ENCODE assay signal across 2 cellular contexts in genomic region chr2:203667838-203668237, GRCh38.
TF ChIP-seq lines count a peak whose summit lies in the region.

No MANE protein-coding gene starts in this region.

TF ChIP-seq in HepG2, 621 proteins besides CTCF, POLR2A, EP300 and RAD21:
- TF ChIP-seq, protein P1, sequence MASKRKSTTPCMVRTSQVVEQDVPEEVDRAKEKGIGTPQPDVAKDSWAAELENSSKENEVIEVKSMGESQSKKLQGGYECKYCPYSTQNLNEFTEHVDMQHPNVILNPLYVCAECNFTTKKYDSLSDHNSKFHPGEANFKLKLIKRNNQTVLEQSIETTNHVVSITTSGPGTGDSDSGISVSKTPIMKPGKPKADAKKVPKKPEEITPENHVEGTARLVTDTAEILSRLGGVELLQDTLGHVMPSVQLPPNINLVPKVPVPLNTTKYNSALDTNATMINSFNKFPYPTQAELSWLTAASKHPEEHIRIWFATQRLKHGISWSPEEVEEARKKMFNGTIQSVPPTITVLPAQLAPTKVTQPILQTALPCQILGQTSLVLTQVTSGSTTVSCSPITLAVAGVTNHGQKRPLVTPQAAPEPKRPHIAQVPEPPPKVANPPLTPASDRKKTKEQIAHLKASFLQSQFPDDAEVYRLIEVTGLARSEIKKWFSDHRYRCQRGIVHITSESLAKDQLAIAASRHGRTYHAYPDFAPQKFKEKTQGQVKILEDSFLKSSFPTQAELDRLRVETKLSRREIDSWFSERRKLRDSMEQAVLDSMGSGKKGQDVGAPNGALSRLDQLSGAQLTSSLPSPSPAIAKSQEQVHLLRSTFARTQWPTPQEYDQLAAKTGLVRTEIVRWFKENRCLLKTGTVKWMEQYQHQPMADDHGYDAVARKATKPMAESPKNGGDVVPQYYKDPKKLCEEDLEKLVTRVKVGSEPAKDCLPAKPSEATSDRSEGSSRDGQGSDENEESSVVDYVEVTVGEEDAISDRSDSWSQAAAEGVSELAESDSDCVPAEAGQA (IDR thresholded peaks at IDR 0.05; ENCODE audit: low read depth): no peak
- TF ChIP-seq, protein P1 (CRISPR knock-in tag; IDR thresholded peaks at IDR 0.05; ENCODE audit: borderline replicate concordance): no peak
- TF ChIP-seq ZNF230 (CRISPR knock-in tag; IDR thresholded peaks at IDR 0.05) (no peak), MAFK (conservative IDR thresholded peaks at IDR 0.05 in 1 of 2, IDR thresholded peaks at IDR 0.05 in 1 of 2; ENCODE audit: low read length in 2 of 2) (peak; percentile 52 to 66), NR1H2 (CRISPR knock-in tag; IDR thresholded peaks at IDR 0.05; ENCODE audit: borderline replicate concordance, low read depth) (no peak), KDM3A (CRISPR knock-in tag; IDR thresholded peaks at IDR 0.05; ENCODE audit: low read depth) (no peak), GTF3A (CRISPR knock-in tag; conservative IDR thresholded peaks at IDR 0.05) (no peak), ZKSCAN1 (IDR thresholded peaks at IDR 0.05; ENCODE audit: low read length) (no peak)
- TF ChIP-seq, protein P2, sequence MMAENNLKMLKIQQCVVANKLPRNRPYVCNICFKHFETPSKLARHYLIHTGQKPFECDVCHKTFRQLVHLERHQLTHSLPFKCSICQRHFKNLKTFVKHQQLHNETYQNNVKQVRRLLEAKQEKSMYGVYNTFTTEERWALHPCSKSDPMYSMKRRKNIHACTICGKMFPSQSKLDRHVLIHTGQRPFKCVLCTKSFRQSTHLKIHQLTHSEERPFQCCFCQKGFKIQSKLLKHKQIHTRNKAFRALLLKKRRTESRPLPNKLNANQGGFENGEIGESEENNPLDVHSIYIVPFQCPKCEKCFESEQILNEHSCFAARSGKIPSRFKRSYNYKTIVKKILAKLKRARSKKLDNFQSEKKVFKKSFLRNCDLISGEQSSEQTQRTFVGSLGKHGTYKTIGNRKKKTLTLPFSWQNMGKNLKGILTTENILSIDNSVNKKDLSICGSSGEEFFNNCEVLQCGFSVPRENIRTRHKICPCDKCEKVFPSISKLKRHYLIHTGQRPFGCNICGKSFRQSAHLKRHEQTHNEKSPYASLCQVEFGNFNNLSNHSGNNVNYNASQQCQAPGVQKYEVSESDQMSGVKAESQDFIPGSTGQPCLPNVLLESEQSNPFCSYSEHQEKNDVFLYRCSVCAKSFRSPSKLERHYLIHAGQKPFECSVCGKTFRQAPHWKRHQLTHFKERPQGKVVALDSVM (CRISPR knock-in tag; IDR thresholded peaks at IDR 0.05): no peak
- TF ChIP-seq, protein P3, sequence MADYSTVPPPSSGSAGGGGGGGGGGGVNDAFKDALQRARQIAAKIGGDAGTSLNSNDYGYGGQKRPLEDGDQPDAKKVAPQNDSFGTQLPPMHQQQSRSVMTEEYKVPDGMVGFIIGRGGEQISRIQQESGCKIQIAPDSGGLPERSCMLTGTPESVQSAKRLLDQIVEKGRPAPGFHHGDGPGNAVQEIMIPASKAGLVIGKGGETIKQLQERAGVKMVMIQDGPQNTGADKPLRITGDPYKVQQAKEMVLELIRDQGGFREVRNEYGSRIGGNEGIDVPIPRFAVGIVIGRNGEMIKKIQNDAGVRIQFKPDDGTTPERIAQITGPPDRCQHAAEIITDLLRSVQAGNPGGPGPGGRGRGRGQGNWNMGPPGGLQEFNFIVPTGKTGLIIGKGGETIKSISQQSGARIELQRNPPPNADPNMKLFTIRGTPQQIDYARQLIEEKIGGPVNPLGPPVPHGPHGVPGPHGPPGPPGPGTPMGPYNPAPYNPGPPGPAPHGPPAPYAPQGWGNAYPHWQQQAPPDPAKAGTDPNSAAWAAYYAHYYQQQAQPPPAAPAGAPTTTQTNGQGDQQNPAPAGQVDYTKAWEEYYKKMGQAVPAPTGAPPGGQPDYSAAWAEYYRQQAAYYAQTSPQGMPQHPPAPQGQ (CRISPR knock-in tag; IDR thresholded peaks at IDR 0.05; ENCODE audit: borderline replicate concordance): no peak
TF ChIP-seq in HepG2: peak in this region for 1.

TF ChIP-seq in GM23338, 12 proteins besides CTCF, POLR2A, EP300 and RAD21 (continued from another document):
- TF ChIP-seq REST (IDR thresholded peaks at IDR 0.05; ENCODE audit: unreplicated experiment) (no peak), JUNB (IDR thresholded peaks at IDR 0.05; ENCODE audit: unreplicated experiment) (no peak), ZNF114 (CRISPR knock-in tag; IDR thresholded peaks at IDR 0.05) (no peak), POLR2AphosphoS5 (IDR thresholded peaks at IDR 0.05; ENCODE audit: low read depth) (no peak), EZH2 (IDR thresholded peaks at IDR 0.05; ENCODE audit: low read depth, unreplicated experiment) (no peak), ZNF462 (CRISPR knock-in tag; IDR thresholded peaks at IDR 0.05) (no peak)
- TF ChIP-seq, protein P4, sequence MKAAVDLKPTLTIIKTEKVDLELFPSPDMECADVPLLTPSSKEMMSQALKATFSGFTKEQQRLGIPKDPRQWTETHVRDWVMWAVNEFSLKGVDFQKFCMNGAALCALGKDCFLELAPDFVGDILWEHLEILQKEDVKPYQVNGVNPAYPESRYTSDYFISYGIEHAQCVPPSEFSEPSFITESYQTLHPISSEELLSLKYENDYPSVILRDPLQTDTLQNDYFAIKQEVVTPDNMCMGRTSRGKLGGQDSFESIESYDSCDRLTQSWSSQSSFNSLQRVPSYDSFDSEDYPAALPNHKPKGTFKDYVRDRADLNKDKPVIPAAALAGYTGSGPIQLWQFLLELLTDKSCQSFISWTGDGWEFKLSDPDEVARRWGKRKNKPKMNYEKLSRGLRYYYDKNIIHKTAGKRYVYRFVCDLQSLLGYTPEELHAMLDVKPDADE (IDR thresholded peaks at IDR 0.05): no peak
TF ChIP-seq in GM23338: peak in this region for 0.
